13 cellular contexts compared by ENCODE assay signal in genomic region chr5:158701406-158702177, GRCh38.
A peak's percentile ranks its signal among the peaks of the same experiment; 100 is the strongest.
DNase-seq lines count a peak whose midpoint lies in the region; ATAC-seq and TF ChIP-seq lines count a peak whose summit lies in the region.
"Had no signal": no experiment of that assay in that cellular context is flagged by ENCODE, and none has a peak within 500 bp of the region (broad histone marks: within the 10 kb centered on the region; RNA-seq: fewer than 3 reads in every experiment).

No MANE protein-coding gene starts in this region.

- TF ChIP-seq CTCF in fibroblast of the aortic adventitia (IDR thresholded peaks at IDR 0.05; ENCODE audit: insufficient read depth, low read length), result no peak
- TF ChIP-seq CTCF in thoracic aorta (IDR thresholded peaks at IDR 0.05), result no peak

- no peaks in the 10 kb centered on the region for H3K9me3 ChIP-seq in thoracic aorta

- ATAC-seq in SK-N-SH treated with all-trans-retinoic acid at 6 μM for 48 hours, result peak; percentile 94
- no peak for ATAC-seq in thoracic aorta (ENCODE audit: insufficient number of reproducible peaks, low FRiP score, low read depth)
- ATAC-seq: activated CD4-positive, CD25-positive, alpha-beta regulatory T cell treated with anti-CD3 and anti-CD28 coated beads, Interleukin-2, amount 50 U/mL, for 24 hours had no signal

- H3K4me1 ChIP-seq in thoracic aorta (ENCODE audit: control insufficient read depth in 1 of 2, low read depth in 2 of 2), result peaks cover 44 to 53% of the 10 kb centered on the region in 2 donors

- DNase-seq in HS-27A (ENCODE audit: low read depth) (peak; percentile 79), fibroblast of the aortic adventitia (ENCODE audit: low read depth) (peak; percentile 80), thoracic aorta (ENCODE audit: low spot score) (peak; percentile 42), NCI-H1436 (lab: John Stamatoyannopoulos, UW) (no peak), D341Med (ENCODE audit: low spot score) (no peak)
- DNase-seq in effector CD4-positive, alpha-beta T cell, result no peak
- DNase-seq: activated effector memory CD4-positive, alpha-beta T cell treated with Interleukin-2 at 50 U/mL for 16 hours; islet precursor cell; NCI-H1105 treated with DMSO at 0.1 percent for 48 hours; occipital lobe; OCI-M1 had no signal

- peak overlapping the region; percentile 48 to 71 for H3K27ac ChIP-seq in thoracic aorta

- H3K36me3 ChIP-seq in thoracic aorta, result peaks cover 3% of the 10 kb centered on the region

- H3K4me3 ChIP-seq in fibroblast of the aortic adventitia (ENCODE audit: low read depth, low read length), result no peak overlapping the region
- no peak overlapping the region for H3K4me3 ChIP-seq in thoracic aorta

- H3K27me3 ChIP-seq in thoracic aorta (replicated peaks; ENCODE audit: insufficient read depth), result no peaks in the 10 kb centered on the region

TF ChIP-seq in SK-N-SH treated with all-trans-retinoic acid at 6 μM for 48 hours, 23 proteins besides CTCF, POLR2A, EP300 and RAD21:
- no peak for TF ChIP-seq TCF4 (CRISPR knock-in tag; IDR thresholded peaks at IDR 0.05; ENCODE audit: borderline replicate concordance)
- TF ChIP-seq ARNTL (CRISPR knock-in tag; IDR thresholded peaks at IDR 0.05; ENCODE audit: borderline replicate concordance, low read depth), result no peak
- TF ChIP-seq POU6F1 (CRISPR knock-in tag; IDR thresholded peaks at IDR 0.05; ENCODE audit: borderline replicate concordance, low read depth), result no peak
- no peak for TF ChIP-seq CSRNP3 (CRISPR knock-in tag; IDR thresholded peaks at IDR 0.05)
- no peak for TF ChIP-seq SNAI2 (CRISPR knock-in tag; IDR thresholded peaks at IDR 0.05)
- TF ChIP-seq OSR1 (CRISPR knock-in tag; IDR thresholded peaks at IDR 0.05), result no peak
- no peak for TF ChIP-seq ISL1 (CRISPR knock-in tag; IDR thresholded peaks at IDR 0.05)
- no peak for TF ChIP-seq PATZ1 (CRISPR knock-in tag; IDR thresholded peaks at IDR 0.05; ENCODE audit: borderline replicate concordance)
- TF ChIP-seq TOX (CRISPR knock-in tag; IDR thresholded peaks at IDR 0.05; ENCODE audit: borderline replicate concordance), result no peak
- no peak for TF ChIP-seq GLIS3 (CRISPR knock-in tag; IDR thresholded peaks at IDR 0.05)
- TF ChIP-seq ZNF70 (CRISPR knock-in tag; IDR thresholded peaks at IDR 0.05), result no peak
- no peak for TF ChIP-seq ZNF8 (CRISPR knock-in tag; IDR thresholded peaks at IDR 0.05)
- TF ChIP-seq ZFP30 (CRISPR knock-in tag; IDR thresholded peaks at IDR 0.05), result no peak
- TF ChIP-seq PPARA (CRISPR knock-in tag; IDR thresholded peaks at IDR 0.05; ENCODE audit: borderline replicate concordance), result no peak
- no peak for TF ChIP-seq CSDC2 (CRISPR knock-in tag; IDR thresholded peaks at IDR 0.05)
- no peak for TF ChIP-seq ZC3H10 (CRISPR knock-in tag; IDR thresholded peaks at IDR 0.05)
- no peak for TF ChIP-seq TSHZ2 (CRISPR knock-in tag; IDR thresholded peaks at IDR 0.05)
- TF ChIP-seq ESRRG (CRISPR knock-in tag; IDR thresholded peaks at IDR 0.05), result no peak

Comparison
In these comparisons a context has a peak if more than half of its experiments do, and no peak if none do; other contexts are left out.
1. DNase-seq: peak in HS-27A (single experiment), fibroblast of the aortic adventitia (single experiment) and thoracic aorta (single experiment); none in NCI-H1436 (single experiment), D341Med (single experiment) and effector CD4-positive, alpha-beta T cell (single experiment).